In the genomic region with DNA sequence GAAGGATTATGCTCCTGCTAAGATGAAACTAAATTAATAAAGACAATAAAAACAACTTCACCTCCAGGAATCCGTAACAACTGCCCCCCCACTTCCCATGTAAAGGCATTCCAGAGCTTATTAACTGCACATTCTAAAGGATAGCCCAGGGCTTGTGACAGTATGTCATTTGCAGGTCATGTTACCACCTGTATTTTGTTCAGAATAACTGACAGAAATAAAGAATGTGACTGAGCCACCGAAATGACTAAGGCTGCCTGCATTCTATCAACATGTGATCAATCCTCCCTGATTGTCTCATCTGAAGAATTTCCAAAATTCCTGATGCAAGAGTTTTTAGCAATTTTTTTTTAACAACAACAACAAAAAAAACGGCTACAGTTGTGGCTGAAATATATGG, we compare ENCODE assay signal across 21 cellular contexts.
DNase-seq lines count a peak whose midpoint lies in the region; ATAC-seq, FAIRE-seq and TF ChIP-seq lines count a peak whose summit lies in the region.
"Had no signal": no experiment of that assay in that cellular context is flagged by ENCODE, and none has a peak within 500 bp of the region (broad histone marks: within the 10 kb centered on the region; RNA-seq: fewer than 3 reads in every experiment).

No MANE protein-coding gene starts in this region.

- H3K36me3 Mint-ChIP-seq in type B pancreatic cell = peaks cover 3% of the 10 kb centered on the region

- H3K36me3 ChIP-seq in thyroid gland = no peaks in the 10 kb centered on the region
- H3K36me3 ChIP-seq: colonic mucosa had no signal

- FAIRE-seq in urothelium cell line (lab: Jason Lieb, UNC) = no peak
- FAIRE-seq: frontal cortex had no signal

- H3K27ac ChIP-seq in thyroid gland = no peak overlapping the region
- H3K27ac ChIP-seq: colonic mucosa, psoas muscle, SK-N-MC had no signal

- H3K27ac Mint-ChIP-seq in type B pancreatic cell = peak overlapping the region; percentile 90
- H3K27ac Mint-ChIP-seq: activated naive CD4-positive, alpha-beta T cell treated with anti-CD3 and anti-CD28 coated beads, Interleukin-2, amount 50 U/mL, for 24 hours; GM23338 had no signal

- intact Hi-C loops in thyroid gland (cut with DNase I) = no loop called here

- no peaks in the 10 kb centered on the region for H3K27me3 Mint-ChIP-seq in type B pancreatic cell
- H3K27me3 Mint-ChIP-seq: activated naive CD4-positive, alpha-beta T cell treated with anti-CD3 and anti-CD28 coated beads, Interleukin-2, amount 50 U/mL, for 24 hours had no signal

- DNase-seq in amniotic epithelial cell (ENCODE audit: low read depth) (peak; percentile 48), iris pigment epithelial cell (ENCODE audit: low read depth) (peak; percentile 38), type B pancreatic cell (ENCODE audit: extremely low spot score, unreplicated experiment) (no peak), urothelium cell line (ENCODE audit: low spot score) (no peak), thyroid gland (no peak)
- DNase-seq: activated CD4-positive, CD25-positive, alpha-beta regulatory T cell; activated T-cell treated with anti-CD3 and anti-CD28 coated beads, Interleukin-2, amount 50 U/mL, for 48 hours; colonic mucosa; DND-41; left cardiac atrium; mucosa of descending colon; NCI-H146; NCI-H774; psoas muscle; substantia nigra had no signal

- no peaks in the 10 kb centered on the region for H3K27me3 ChIP-seq in thyroid gland
- H3K27me3 ChIP-seq: colonic mucosa had no signal

- TF ChIP-seq CTCF in type B pancreatic cell (conservative IDR thresholded peaks at IDR 0.05) = no peak
- TF ChIP-seq CTCF in thyroid gland (IDR thresholded peaks at IDR 0.05) = no peak

- H3K9me3 Mint-ChIP-seq in type B pancreatic cell = no peaks in the 10 kb centered on the region
- H3K9me3 Mint-ChIP-seq: activated naive CD4-positive, alpha-beta T cell treated with anti-CD3 and anti-CD28 coated beads, Interleukin-2, amount 50 U/mL, for 24 hours; GM23338 had no signal

- peaks cover 31% of the 10 kb centered on the region for H3K4me1 Mint-ChIP-seq in type B pancreatic cell (ENCODE audit: unreplicated experiment)

- no peaks in the 10 kb centered on the region for H3K4me1 ChIP-seq in thyroid gland
- H3K4me1 ChIP-seq: colonic mucosa, psoas muscle had no signal

- WGBS in thyroid gland, 2 donors = 73 to 85% methylated on average over 3 of the region's 3 CpGs

- ATAC-seq in GM19452 (IDR thresholded peaks at IDR 0.05; ENCODE audit: unreplicated experiment) = peak; percentile 7
- ATAC-seq in activated CD4-positive, CD25-positive, alpha-beta regulatory T cell treated with anti-CD3 and anti-CD28 coated beads, Interleukin-2, amount 50 U/mL, for 24 hours = no peak
- ATAC-seq: GM23338, mucosa of descending colon, psoas muscle had no signal

- no peak for TF ChIP-seq POLR2A in thyroid gland (IDR thresholded peaks at IDR 0.05)

- no peaks in the 10 kb centered on the region for H3K9me3 ChIP-seq in thyroid gland
- H3K9me3 ChIP-seq: colonic mucosa, mucosa of descending colon, psoas muscle had no signal

- H3K4me3 ChIP-seq in thyroid gland (replicated peaks in 1 of 3) = no peak overlapping the region
- H3K4me3 ChIP-seq: colonic mucosa, GM23338, mucosa of descending colon, psoas muscle, SK-N-MC had no signal

- H3K4me3 Mint-ChIP-seq in type B pancreatic cell = peak overlapping the region; percentile 44
- H3K4me3 Mint-ChIP-seq: activated naive CD4-positive, alpha-beta T cell treated with anti-CD3 and anti-CD28 coated beads, Interleukin-2, amount 50 U/mL, for 24 hours; GM23338 had no signal

Comparison
In these comparisons a context has a peak if more than half of its experiments do, and no peak if none do; other contexts are left out.
1. DNase-seq: peak in amniotic epithelial cell (single experiment) and iris pigment epithelial cell (single experiment); none in type B pancreatic cell (single experiment), urothelium cell line (single experiment) and thyroid gland (0 of 2).